In genomic region chr10:69383485-69384089, GRCh38 we compare ENCODE assay signal across 12 cellular contexts. TPM values are rescaled to one million over a fixed set of nuclear protein-coding genes. Genes with fewer than 3 reads are reported as not detected.
DNase-seq lines count a peak whose midpoint lies in the region; TF ChIP-seq lines count a peak whose summit lies in the region.
"Had no signal": no experiment of that assay in that cellular context is flagged by ENCODE, and none has a peak within 500 bp of the region (broad histone marks: within the 10 kb centered on the region; RNA-seq: fewer than 3 reads in every experiment).

No MANE protein-coding gene starts in this region.

- peaks cover 78% of the 10 kb centered on the region for H3K36me3 ChIP-seq in CD4-positive, alpha-beta memory T cell (ENCODE audit: insufficient read depth, low read length)
- H3K36me3 ChIP-seq in SJCRH30 (peaks cover 3% of the 10 kb centered on the region; the same call in 1 of the 2 replicates), prostate gland (peaks cover 0 to 10% of the 10 kb centered on the region in 2 donors)

- TF ChIP-seq CTCF in fibroblast of the aortic adventitia (IDR thresholded peaks at IDR 0.05; ENCODE audit: insufficient read depth, low read length) (peak; percentile 44), prostate gland (IDR thresholded peaks at IDR 0.05) (no peak)

- no peak overlapping the region for H3K27ac ChIP-seq in CD4-positive, alpha-beta memory T cell (ENCODE audit: low read depth, low read length)
- no peak overlapping the region for H3K27ac ChIP-seq in SJCRH30
- peak overlapping the region; percentile 8 to 87 for H3K27ac ChIP-seq in prostate gland

- no peaks in the 10 kb centered on the region for H3K9me3 ChIP-seq in CD4-positive, alpha-beta memory T cell (ENCODE audit: control insufficient read depth in 1 of 2, low read length in 2 of 2)
- no peaks in the 10 kb centered on the region for H3K9me3 ChIP-seq in SJCRH30 (replicated peaks)
- no peaks in the 10 kb centered on the region for H3K9me3 ChIP-seq in prostate gland
- H3K9me3 ChIP-seq: thoracic aorta had no signal

- TF ChIP-seq POLR2A in prostate gland (IDR thresholded peaks at IDR 0.05), result no peak

- H3K4me1 ChIP-seq in CD4-positive, alpha-beta memory T cell (ENCODE audit: insufficient read depth, low read length), result no peaks in the 10 kb centered on the region
- H3K4me1 ChIP-seq in SJCRH30 (peaks cover 4% of the 10 kb centered on the region; the same call in 1 of the 2 replicates), prostate gland (replicated peaks) (no peaks in the 10 kb centered on the region)

- DNase-seq in CD4-positive, alpha-beta memory T cell, result no peak
- DNase-seq in SJCRH30 (peak; percentile 34 to 36), fibroblast of the aortic adventitia (ENCODE audit: low read depth) (peak; percentile 67), prostate gland (ENCODE audit: low spot score) (no peak), NCI-H446 treated with DMSO at 0.1 percent for 48 hours (lab: John Stamatoyannopoulos, UW) (no peak), NK-92 (lab: John Stamatoyannopoulos, UW; ENCODE audit: unreplicated experiment) (no peak), RPMI8226 (no peak)
- DNase-seq in activated effector memory CD4-positive, alpha-beta T cell treated with anti-CD3 and anti-CD28 coated beads, Interleukin-2, amount 50 U/mL, for 16 hours, result no peak
- DNase-seq: SIG-M5 had no signal

- intact Hi-C loops in CD4-positive, alpha-beta memory T cell (cut with micrococcal nuclease), result no loop called here
- intact Hi-C loops in prostate gland (cut with DNase I), result no loop called here

- CTCF ChIA-PET in CD4-positive, alpha-beta memory T cell (lab: Charles Lee; ENCODE audit: partially characterized antibody), result interaction anchor here (0.6 to 1.3 kb wide), 2 partner anchors 9 to 25 kb away, joined by 3 to 4 read pairs; no protein-coding TSS in a partner anchor

- H3K4me3 ChIP-seq in CD4-positive, alpha-beta memory T cell (ENCODE audit: low read length in 2 of 2), result no peak overlapping the region
- no peak overlapping the region for H3K4me3 ChIP-seq in SJCRH30
- H3K4me3 ChIP-seq in fibroblast of the aortic adventitia (ENCODE audit: low read depth, low read length), result no peak overlapping the region
- H3K4me3 ChIP-seq in prostate gland, result no peak overlapping the region
- H3K4me3 ChIP-seq: lung, thoracic aorta had no signal

- peak overlapping the region in 5 of 7 donors; percentile 22 to 75 (median 42) for H3K27ac Mint-ChIP-seq in CD4-positive, alpha-beta memory T cell

- H3K4me3 Mint-ChIP-seq in CD4-positive, alpha-beta memory T cell, result no peak overlapping the region

- peaks cover 0 to 2% (median 0%) of the 10 kb centered on the region in 4 donors for H3K4me1 Mint-ChIP-seq in CD4-positive, alpha-beta memory T cell

- peaks cover 70 to 82% of the 10 kb centered on the region in 2 donors for H3K36me3 Mint-ChIP-seq in CD4-positive, alpha-beta memory T cell

- 49% methylated on average over 4 of the region's 4 CpGs for WGBS in prostate gland

- peaks cover 0 to 1% (median 0%) of the 10 kb centered on the region in 8 donors for H3K9me3 Mint-ChIP-seq in CD4-positive, alpha-beta memory T cell

- POLR2A ChIA-PET in CD4-positive, alpha-beta memory T cell (lab: Charles Lee; ENCODE audit: partially characterized antibody), result interaction anchor here (0.9 kb wide), 1 partner anchor 65 kb away, joined by 3 read pairs; no protein-coding TSS in a partner anchor

- H3K27me3 ChIP-seq in CD4-positive, alpha-beta memory T cell (ENCODE audit: insufficient read depth, low read length), result no peaks in the 10 kb centered on the region
- no peaks in the 10 kb centered on the region for H3K27me3 ChIP-seq in SJCRH30
- H3K27me3 ChIP-seq in prostate gland (replicated peaks; ENCODE audit: insufficient read depth), result no peaks in the 10 kb centered on the region

- no peaks in the 10 kb centered on the region for H3K27me3 Mint-ChIP-seq in CD4-positive, alpha-beta memory T cell

RNA-seq across cellular contexts. Expression of gene TACR2, which starts 33.1 kb away (rescaled TPM):
- under 1 TPM in 1 of 2 experiments, not detected in 1; 0.19 TPM for total RNA-seq in CD4-positive, alpha-beta memory T cell
- polyA plus RNA-seq in CD4-positive, alpha-beta memory T cell, result under 1 TPM in 1 of 2 donors, not detected in 1; 0.17 TPM
- total RNA-seq in SJCRH30 (2014; rRNA removed; shearing (Covaris generic)), result 0.04 TPM in 1 of 2 replicates, not detected in the other
- total RNA-seq in fibroblast of the aortic adventitia (ENCODE audit: low replicate concordance) (0.18 TPM in 1 of 2 replicates, not detected in the other), prostate gland (1 to 10 TPM in 1 of 2 donors, under 1 TPM in 1; 0.77 to 2.4 TPM)
- total RNA-seq: activated CD8-positive, alpha-beta memory T cell treated with anti-CD3 and anti-CD28 coated beads for 36 hours had no signal

Comparison
In these comparisons a context has a peak if more than half of its experiments do, and no peak if none do; other contexts are left out.
1. DNase-seq: peak in SJCRH30 (2 of 2) and fibroblast of the aortic adventitia (single experiment); none in CD4-positive, alpha-beta memory T cell (0 of 5), prostate gland (single experiment), NCI-H446 treated with DMSO at 0.1 percent for 48 hours (single experiment), NK-92 (single experiment), RPMI8226 (single experiment) and activated effector memory CD4-positive, alpha-beta T cell treated with anti-CD3 and anti-CD28 coated beads, Interleukin-2, amount 50 U/mL, for 16 hours (single experiment).
2. H3K27ac ChIP-seq: peak in prostate gland (2 of 2); none in CD4-positive, alpha-beta memory T cell (single experiment) and SJCRH30 (single experiment).